In the genomic region with DNA sequence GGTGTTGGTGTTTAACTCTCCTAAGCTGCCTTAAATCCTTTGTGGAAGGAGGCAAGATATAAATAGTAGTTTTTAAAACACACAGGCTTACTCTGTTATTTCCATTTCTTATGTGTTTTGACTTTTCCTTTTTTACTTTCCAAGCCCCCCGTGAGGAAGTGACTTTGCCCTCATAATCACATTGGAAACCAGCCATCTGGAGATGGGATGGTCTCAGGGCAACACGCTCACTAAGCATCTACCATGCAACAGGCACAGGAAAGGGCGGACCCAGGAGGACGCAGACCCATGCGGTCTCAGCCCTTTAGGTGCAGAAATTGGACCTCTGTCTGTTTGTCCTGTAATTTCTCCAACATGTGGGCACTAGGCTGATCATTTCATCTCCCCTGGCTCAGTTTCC, we compare ENCODE assay signal across 9 cellular contexts.
DNase-seq lines count a peak whose midpoint lies in the region; ATAC-seq, FAIRE-seq and TF ChIP-seq lines count a peak whose summit lies in the region.
"Had no signal": no experiment of that assay in that cellular context is flagged by ENCODE, and none has a peak within 500 bp of the region (broad histone marks: within the 10 kb centered on the region; RNA-seq: fewer than 3 reads in every experiment).

No MANE protein-coding gene starts in this region.

- peak overlapping the region; percentile 44 for H4K91ac ChIP-seq in H1 (replicated peaks; ENCODE audit: insufficient read length, low read length)

- H3K36me3 Mint-ChIP-seq in T-helper 2 cell treated with Interferon-gamma antibody and Interleukin-4, amounts not matched to agents 5 μg/mL and 100 μg/mL, for 36 hours (ENCODE audit: low read depth): no peaks in the 10 kb centered on the region

- H2AFZ ChIP-seq in H1 (ENCODE audit: low read length) (no peak overlapping the region), mammary epithelial cell (ENCODE audit: low read depth, low read length) (no peak overlapping the region)

- H2BK5ac ChIP-seq in H1 (ENCODE audit: low read depth, low read length): no peak overlapping the region

- DNase-seq in SK-N-DZ (ENCODE audit: low spot score): peak; percentile 25
- DNase-seq in H1 (ENCODE audit: low read depth in 1 of 2, low spot score in 2 of 2): no peak
- no peak for DNase-seq in thoracic aorta (ENCODE audit: low spot score)
- DNase-seq in mammary epithelial cell: no peak
- no peak for DNase-seq in ACHN
- DNase-seq in T-helper 2 cell treated with Interferon-gamma antibody and Interleukin-4, amounts not matched to agents 5 μg/mL and 100 μg/mL, for 36 hours (ENCODE audit: low spot score): no peak
- DNase-seq: activated T-cell treated with anti-CD3 and anti-CD28 coated beads for 4 hours had no signal

- no peak overlapping the region for H3K27ac Mint-ChIP-seq in T-helper 2 cell treated with Interferon-gamma antibody and Interleukin-4, amounts not matched to agents 5 μg/mL and 100 μg/mL, for 36 hours

- no peak overlapping the region for H3K4ac ChIP-seq in H1 (replicated peaks; ENCODE audit: insufficient read length, low read depth, low read length)

- in situ Hi-C loops in mammary epithelial cell (cut with MboI; ENCODE audit: low sequenced_read_pairs in 2 of 2) (loop anchor here (5.0 to 25.0 kb wide), 3 partner anchors 253 to 346 kb away; no protein-coding TSS in a partner anchor), ACHN (cut with HindIII; ENCODE audit: low pct_ligation_motif_present, low pct_unique_long_range_greater_than_20kb, low sequenced_read_pairs) (no loop called here)

- H3K4me3 ChIP-seq in H1 (ENCODE audit: extremely low read depth in 1 of 4, insufficient read depth in 2 of 4, low read depth in 3 of 4, low read length in 4 of 4) (no peak overlapping the region), muscle layer of duodenum (ENCODE audit: low read depth in 1 of 2, low read length in 2 of 2) (no peak overlapping the region), thoracic aorta (peak overlapping the region; percentile 0), mammary epithelial cell (replicated peaks in 1 of 3; ENCODE audit: insufficient read depth in 1 of 3, low read depth in 2 of 3, low read length in 3 of 3) (no peak overlapping the region)
- H3K4me3 ChIP-seq: thyroid gland had no signal

- no peak overlapping the region for H3K56ac ChIP-seq in H1 (replicated peaks; ENCODE audit: insufficient read length, low read depth, low read length)

- no peak overlapping the region for H3K4me3 Mint-ChIP-seq in T-helper 2 cell treated with Interferon-gamma antibody and Interleukin-4, amounts not matched to agents 5 μg/mL and 100 μg/mL, for 36 hours

- CTCF ChIA-PET in H1 (lab: Charles Lee; ENCODE audit: partially characterized antibody) (interaction anchor here (0.9 to 2.4 kb wide), 22 partner anchors 9 to 411 kb away, joined by 3 to 13 read pairs (median 4); no protein-coding TSS in a partner anchor), mammary epithelial cell (lab: Charles Lee; ENCODE audit: low non-redundant PET) (no interaction called here)

- BruUV-seq in mammary epithelial cell (replicated peaks; lab: Mats Ljungman, UMichigan): no TSS peak

- TF ChIP-seq CTCF in H1 (IDR thresholded peaks at IDR 0.05; ENCODE audit: control extremely low read depth in 1 of 3, insufficient read depth in 1 of 3, low read depth in 1 of 3, low read length in 3 of 3) (no peak), thoracic aorta (IDR thresholded peaks at IDR 0.05) (no peak), mammary epithelial cell (conservative IDR thresholded peaks at IDR 0.05 in 1 of 2, IDR thresholded peaks at IDR 0.05 in 1 of 2; ENCODE audit: extremely low read depth in 1 of 2, insufficient read depth in 1 of 2, low read depth in 1 of 2, low read length in 2 of 2) (no peak)

- no peak overlapping the region for H4K8ac ChIP-seq in H1 (ENCODE audit: extremely low read depth, insufficient read depth, low read length)

- H2BK120ac ChIP-seq in H1 (replicated peaks; ENCODE audit: low read depth, low read length): no peak overlapping the region

- H3K79me1 ChIP-seq in H1 (ENCODE audit: low read depth, low read length): no peaks in the 10 kb centered on the region; the same call in 1 of the 2 replicates

- no peak overlapping the region for H3K9ac ChIP-seq in H1 (replicated peaks in 1 of 4; ENCODE audit: extremely low read depth in 1 of 4, low read depth in 3 of 4, low read length in 3 of 4)
- H3K9ac ChIP-seq in mammary epithelial cell (ENCODE audit: insufficient read depth, low read length): no peak overlapping the region

- H3K27ac ChIP-seq in H1 (ENCODE audit: low read depth, low read length) (no peak overlapping the region), muscle layer of duodenum (ENCODE audit: low read length) (peak overlapping the region; percentile 54), thoracic aorta (peak overlapping the region; percentile 32 to 92), mammary epithelial cell (ENCODE audit: insufficient read depth, low read depth, low read length) (no peak overlapping the region)
- H3K27ac ChIP-seq: thyroid gland had no signal

- H3K4me1 ChIP-seq in H1 (replicated peaks in 1 of 4; ENCODE audit: control insufficient read depth in 3 of 4, insufficient read depth in 4 of 4, low read length in 3 of 4) (peaks cover 6 to 12% (median 11%) of the 10 kb centered on the region in 4 experiments), muscle layer of duodenum (ENCODE audit: control insufficient read depth in 1 of 2, insufficient read depth in 2 of 2, low read length in 2 of 2) (peaks cover 5 to 72% of the 10 kb centered on the region in 2 donors), thoracic aorta (ENCODE audit: control insufficient read depth in 1 of 2, low read depth in 2 of 2) (peaks cover 23 to 96% of the 10 kb centered on the region in 2 donors), mammary epithelial cell (ENCODE audit: insufficient read depth, low read length) (no peaks in the 10 kb centered on the region)
- H3K4me1 ChIP-seq: thyroid gland had no signal

- no peak for TF ChIP-seq EP300 in H1 (IDR thresholded peaks at IDR 0.05; ENCODE audit: borderline replicate concordance in 1 of 2, low read depth in 2 of 2, low read length in 2 of 2)

- intact Hi-C loops in mammary epithelial cell (cut with micrococcal nuclease): no loop called here

- H3K23ac ChIP-seq in H1 (ENCODE audit: insufficient read length): no peak overlapping the region

- no peak for TF ChIP-seq RAD21 in H1 (IDR thresholded peaks at IDR 0.05 in 1 of 2, conservative IDR thresholded peaks at IDR 0.05 in 1 of 2; ENCODE audit: low read depth in 2 of 2, low read length in 2 of 2)

- peaks cover 0 to 5% (median 0%) of the 10 kb centered on the region in 4 experiments; a peak in 4 of 7 replicates for H3K27me3 ChIP-seq in H1 (replicated peaks in 1 of 4; ENCODE audit: control insufficient read depth in 3 of 4, extremely low read depth in 1 of 4, insufficient read depth in 3 of 4, low read length in 3 of 4)
- no peaks in the 10 kb centered on the region for H3K27me3 ChIP-seq in muscle layer of duodenum (ENCODE audit: low read depth, low read length)
- H3K27me3 ChIP-seq in thoracic aorta (replicated peaks; ENCODE audit: insufficient read depth): no peaks in the 10 kb centered on the region
- H3K27me3 ChIP-seq in mammary epithelial cell (ENCODE audit: insufficient read depth, low read length): no peaks in the 10 kb centered on the region
- H3K27me3 ChIP-seq: thyroid gland had no signal

- H3K23me2 ChIP-seq in H1 (ENCODE audit: low read depth, low read length): no peaks in the 10 kb centered on the region

- no peak overlapping the region for H2BK20ac ChIP-seq in H1 (ENCODE audit: low read length)

- no peak for ATAC-seq in thoracic aorta (ENCODE audit: insufficient number of reproducible peaks, low FRiP score, low read depth)

- H3K4me2 ChIP-seq in H1 (ENCODE audit: insufficient read depth in 1 of 2, low read depth in 2 of 2, low read length in 2 of 2) (no peak overlapping the region), mammary epithelial cell (ENCODE audit: insufficient read depth, low read depth, low read length) (no peak overlapping the region)

- WGBS in H1 (ENCODE audit: extremely low coverage in 1 of 2, insufficient coverage in 1 of 2, insufficient read length in 1 of 2, insufficient replicate concordance in 2 of 2, low coverage in 1 of 2, low lambda C conversion rate in 2 of 2, missing lambda C conversion rate in 1 of 2), 2 experiments: 90% methylated on average over 5 of the region's 5 CpGs; no CpG with 5 or more reads in 1 of the 2 experiments
- WGBS in mammary epithelial cell (ENCODE audit: low coverage, missing lambda C conversion rate): 79% methylated on average over 3 of the region's 5 CpGs

- H3K4me1 Mint-ChIP-seq in T-helper 2 cell treated with Interferon-gamma antibody and Interleukin-4, amounts not matched to agents 5 μg/mL and 100 μg/mL, for 36 hours (ENCODE audit: low read depth): no peaks in the 10 kb centered on the region

- H4K5ac ChIP-seq in H1 (ENCODE audit: insufficient read length, low read depth, low read length): no peak overlapping the region

- H3K36me3 ChIP-seq in H1 (ENCODE audit: control insufficient read depth in 2 of 4, insufficient read depth in 4 of 4, low read length in 3 of 4) (no peaks in the 10 kb centered on the region), muscle layer of duodenum (ENCODE audit: control insufficient read depth in 1 of 2, insufficient read depth in 2 of 2, low read length in 2 of 2) (no peaks in the 10 kb centered on the region), thoracic aorta (no peaks in the 10 kb centered on the region), mammary epithelial cell (ENCODE audit: insufficient read depth, low read length) (no peaks in the 10 kb centered on the region)
- H3K36me3 ChIP-seq: thyroid gland had no signal

- H3K14ac ChIP-seq in H1 (ENCODE audit: insufficient read length): no peak overlapping the region

- H3K79me2 ChIP-seq in H1 (ENCODE audit: control insufficient read depth in 1 of 2, insufficient read depth in 2 of 2, low read length in 2 of 2): no peaks in the 10 kb centered on the region
- H3K79me2 ChIP-seq in mammary epithelial cell (ENCODE audit: insufficient read depth, low read length): no peaks in the 10 kb centered on the region

- H3K27me3 Mint-ChIP-seq in T-helper 2 cell treated with Interferon-gamma antibody and Interleukin-4, amounts not matched to agents 5 μg/mL and 100 μg/mL, for 36 hours (ENCODE audit: low read depth): no peaks in the 10 kb centered on the region

- H2BK15ac ChIP-seq in H1 (ENCODE audit: low read length): 0 out of 2 replicates have a peak overlapping the region, but pooled peaks have one; percentile 19

- 0 out of 2 replicates have a peak overlapping the region, but pooled peaks have one; percentile 15 for H2AK5ac ChIP-seq in H1 (ENCODE audit: low read depth, low read length)

- no peak overlapping the region for H3K18ac ChIP-seq in H1 (ENCODE audit: extremely low read depth, low read length)

- TF ChIP-seq POLR2A in H1 (IDR thresholded peaks at IDR 0.05; ENCODE audit: control extremely low read depth in 1 of 2, low read depth in 2 of 2, low read length in 2 of 2): no peak

- no peaks in the 10 kb centered on the region for H3K9me3 Mint-ChIP-seq in T-helper 2 cell treated with Interferon-gamma antibody and Interleukin-4, amounts not matched to agents 5 μg/mL and 100 μg/mL, for 36 hours

- POLR2A ChIA-PET in H1 (lab: Charles Lee; ENCODE audit: partially characterized antibody): no interaction called here

- dilution Hi-C loops in mammary epithelial cell (cut with HindIII; ENCODE audit: low sequenced_read_pairs): no loop called here

- H2BK12ac ChIP-seq in H1 (ENCODE audit: low read depth, low read length): no peak overlapping the region

- H4K20me1 ChIP-seq in H1 (replicated peaks in 1 of 2; ENCODE audit: control insufficient read depth in 1 of 2, insufficient read depth in 2 of 2, low read length in 2 of 2) (peaks cover 0 to 4% of the 10 kb centered on the region in 2 experiments), mammary epithelial cell (ENCODE audit: insufficient read depth, low read length) (no peaks in the 10 kb centered on the region)

- FAIRE-seq in H1 (lab: Jason Lieb, UNC): no peak

- H3K9me3 ChIP-seq in H1 (ENCODE audit: insufficient read depth in 2 of 2, low read depth in 1 of 2, low read length in 1 of 2) (no peaks in the 10 kb centered on the region), muscle layer of duodenum (ENCODE audit: control insufficient read depth in 1 of 2, low read length in 2 of 2) (no peaks in the 10 kb centered on the region), thoracic aorta (no peaks in the 10 kb centered on the region), mammary epithelial cell (replicated peaks; ENCODE audit: insufficient read depth, low read length) (no peaks in the 10 kb centered on the region)
- H3K9me3 ChIP-seq: thyroid gland had no signal

Comparison
In these comparisons a context has a peak if more than half of its experiments do, and no peak if none do; other contexts are left out.
1. H3K27ac ChIP-seq: peak in muscle layer of duodenum (single experiment) and thoracic aorta (2 of 2); none in H1 (single experiment) and mammary epithelial cell (single experiment).